18 cellular contexts compared by ENCODE assay signal in the genomic region with DNA sequence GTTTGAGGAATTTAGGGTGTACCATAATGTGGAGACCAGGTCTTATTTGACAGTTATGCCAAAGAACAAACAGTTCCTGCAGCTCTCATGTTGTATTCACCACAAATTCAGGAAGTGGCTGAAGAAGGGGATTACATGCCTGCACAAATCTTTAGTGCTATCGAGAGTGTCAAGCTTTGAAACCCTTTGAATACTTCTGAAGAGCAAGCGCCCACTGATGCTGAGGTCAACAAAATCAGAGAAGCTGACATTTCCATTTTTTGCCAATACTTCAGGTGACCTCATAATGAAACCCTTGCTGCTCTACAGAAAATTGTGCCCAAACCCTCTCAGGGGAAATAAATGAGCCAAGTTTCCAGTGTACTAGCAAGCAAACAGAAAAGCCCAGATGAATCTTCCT. TPM values are rescaled to one million over a fixed set of nuclear protein-coding genes. Genes with fewer than 3 reads are reported as not detected.
A peak's percentile ranks its signal among the peaks of the same experiment; 100 is the strongest.
DNase-seq lines count a peak whose midpoint lies in the region; ATAC-seq, FAIRE-seq and TF ChIP-seq lines count a peak whose summit lies in the region.
"Had no signal": no experiment of that assay in that cellular context is flagged by ENCODE, and none has a peak within 500 bp of the region (broad histone marks: within the 10 kb centered on the region; RNA-seq: fewer than 3 reads in every experiment).

No MANE protein-coding gene starts in this region.

- H3K36me3 Mint-ChIP-seq in activated CD4-positive, alpha-beta memory T cell treated with anti-CD3 and anti-CD28 coated beads for 36 hours = no peaks in the 10 kb centered on the region
- H3K36me3 Mint-ChIP-seq: naive thymus-derived CD4-positive, alpha-beta T cell had no signal

- H2BK5ac ChIP-seq in mesenchymal stem cell (ENCODE audit: low read depth, low read length, poor library complexity, severe bottlenecking) = no peak overlapping the region

- H3K4me1 ChIP-seq in mesenchymal stem cell (ENCODE audit: control insufficient read depth, insufficient read depth, low read depth, low read length) (no peaks in the 10 kb centered on the region), lower lobe of right lung (no peaks in the 10 kb centered on the region)
- H3K4me1 ChIP-seq: prostate gland, transverse colon had no signal

- H3K27ac Mint-ChIP-seq in activated CD4-positive, alpha-beta memory T cell treated with anti-CD3 and anti-CD28 coated beads for 36 hours = peak overlapping the region; percentile 70
- H3K27ac Mint-ChIP-seq: WTC11 had no signal

- H2AK5ac ChIP-seq in mesenchymal stem cell (ENCODE audit: low read length, severe bottlenecking) = no peak overlapping the region

- H3K27ac ChIP-seq in mesenchymal stem cell (ENCODE audit: low read length, poor library complexity, severe bottlenecking) = no peak overlapping the region
- H3K27ac ChIP-seq in lower lobe of right lung = no peak overlapping the region
- H3K27ac ChIP-seq: dorsolateral prefrontal cortex, prostate gland, transverse colon had no signal

- TF ChIP-seq CTCF in lower lobe of right lung (IDR thresholded peaks at IDR 0.05) = no peak

- H3K27me3 ChIP-seq in mesenchymal stem cell (ENCODE audit: control insufficient read depth in 1 of 2, insufficient read depth in 1 of 2, low read length in 2 of 2) = peaks cover 0 to 35% of the 10 kb centered on the region in 2 experiments
- H3K27me3 ChIP-seq in lower lobe of right lung (ENCODE audit: low read depth) = no peaks in the 10 kb centered on the region
- H3K27me3 ChIP-seq: transverse colon had no signal

- H3K4ac ChIP-seq in mesenchymal stem cell (ENCODE audit: low read depth in 1 of 2, low read length in 2 of 2) = no peak overlapping the region

- H2AFZ ChIP-seq in mesenchymal stem cell (ENCODE audit: low read depth, low read length) = no peak overlapping the region

- no peak for TF ChIP-seq POLR2A in GM12891 (IDR thresholded peaks at IDR 0.05; ENCODE audit: low read depth, low read length)

- H4K8ac ChIP-seq in mesenchymal stem cell (ENCODE audit: low read length) = no peak overlapping the region

- FAIRE-seq in GM12891 (lab: Jason Lieb, UNC) = no peak
- FAIRE-seq in RCC 7860 (lab: Jason Lieb, UNC) = no peak
- FAIRE-seq: H1 had no signal

- peaks cover 25% of the 10 kb centered on the region for H3K4me1 Mint-ChIP-seq in activated CD4-positive, alpha-beta memory T cell treated with anti-CD3 and anti-CD28 coated beads for 36 hours (ENCODE audit: low read depth)

- CTCF ChIA-PET in activated CD4-positive, alpha-beta memory T cell treated with anti-CD3 and anti-CD28 coated beads for 36 hours (lab: Charles Lee) = interaction anchor here (1.1 to 1.2 kb wide), 2 partner anchors 24 to 120 kb away, joined by 3 to 5 read pairs; no protein-coding TSS in a partner anchor

- DNase-seq in GM12891 (ENCODE audit: insufficient read length, low spot score) (no peak), mesenchymal stem cell (no peak), RCC 7860 (ENCODE audit: low spot score) (no peak), lower lobe of right lung (no peak), inferior parietal cortex (ENCODE audit: extremely low spot score) (no peak)
- DNase-seq in activated CD4-positive, alpha-beta memory T cell treated with anti-CD3 and anti-CD28 coated beads for 36 hours = peak; percentile 23
- DNase-seq: activated T-cell treated with anti-CD3 and anti-CD28 coated beads, Interleukin-2, amount 50 U/mL, for 1 hour; dorsolateral prefrontal cortex; left ventricle myocardium superior; naive thymus-derived CD4-positive, alpha-beta T cell; NCI-H1048; SK-N-SH; transverse colon had no signal

- H3K79me1 ChIP-seq in mesenchymal stem cell (replicated peaks; ENCODE audit: low read length, poor library complexity, severe bottlenecking) = no peaks in the 10 kb centered on the region

- no peaks in the 10 kb centered on the region for H3K9me3 ChIP-seq in mesenchymal stem cell (ENCODE audit: control insufficient read depth, low read length)
- H3K9me3 ChIP-seq in lower lobe of right lung = no peaks in the 10 kb centered on the region
- H3K9me3 ChIP-seq: prostate gland, SK-N-SH, transverse colon had no signal

- intact Hi-C loops in activated CD4-positive, alpha-beta memory T cell treated with anti-CD3 and anti-CD28 coated beads for 36 hours (cut with micrococcal nuclease) = loop anchor here (1.0 kb wide), 1 partner anchor 24 kb away; no protein-coding TSS in a partner anchor
- intact Hi-C loops in lower lobe of right lung (cut with DNase I) = no loop called here

- H3K18ac ChIP-seq in mesenchymal stem cell (ENCODE audit: low read depth in 1 of 2, low read length in 2 of 2) = no peak overlapping the region

- no peaks in the 10 kb centered on the region for H3K27me3 Mint-ChIP-seq in activated CD4-positive, alpha-beta memory T cell treated with anti-CD3 and anti-CD28 coated beads for 36 hours
- H3K27me3 Mint-ChIP-seq: naive thymus-derived CD4-positive, alpha-beta T cell had no signal

- H3K14ac ChIP-seq in mesenchymal stem cell (ENCODE audit: low read length in 2 of 2) = no peak overlapping the region

- H3K23ac ChIP-seq in mesenchymal stem cell (ENCODE audit: low read length in 2 of 2) = no peak overlapping the region

- no peak overlapping the region for H3K4me2 ChIP-seq in mesenchymal stem cell (ENCODE audit: low read length, poor library complexity, severe bottlenecking)
- H3K4me2 ChIP-seq: SK-N-SH had no signal

- H3K4me3 ChIP-seq in mesenchymal stem cell (ENCODE audit: insufficient read depth in 1 of 2, low read depth in 1 of 2, low read length in 2 of 2) (no peak overlapping the region), lower lobe of right lung (no peak overlapping the region)
- H3K4me3 ChIP-seq: dorsolateral prefrontal cortex, prostate gland, transverse colon had no signal

- H2BK12ac ChIP-seq in mesenchymal stem cell (ENCODE audit: low read length in 2 of 2) = no peak overlapping the region

- ATAC-seq in GM19035 (IDR thresholded peaks at IDR 0.05; ENCODE audit: unreplicated experiment) = peak; percentile 40
- ATAC-seq in HG03039 (IDR thresholded peaks at IDR 0.05; ENCODE audit: unreplicated experiment) = peak; percentile 39
- no peak for ATAC-seq in lower lobe of right lung
- ATAC-seq: left ventricle myocardium superior; naive thymus-derived CD4-positive, alpha-beta T cell; WTC11 had no signal

- H2BK15ac ChIP-seq in mesenchymal stem cell (ENCODE audit: low read depth, poor library complexity, severe bottlenecking) = no peak overlapping the region

- POLR2A ChIA-PET in activated CD4-positive, alpha-beta memory T cell treated with anti-CD3 and anti-CD28 coated beads for 36 hours (lab: Charles Lee) = no interaction called here

- H2BK120ac ChIP-seq in mesenchymal stem cell (ENCODE audit: low read depth, low read length) = no peak overlapping the region

- H4K91ac ChIP-seq in mesenchymal stem cell (ENCODE audit: low read length) = no peak overlapping the region

- H3K36me3 ChIP-seq in mesenchymal stem cell (ENCODE audit: control insufficient read depth in 1 of 2, insufficient read depth in 2 of 2, low read depth in 1 of 2, low read length in 2 of 2) (no peaks in the 10 kb centered on the region), lower lobe of right lung (no peaks in the 10 kb centered on the region)
- H3K36me3 ChIP-seq: prostate gland, transverse colon had no signal

- 62% methylated on average over 2 of the region's 2 CpGs for WGBS in mesenchymal stem cell

- no peak overlapping the region for H3K4me3 Mint-ChIP-seq in activated CD4-positive, alpha-beta memory T cell treated with anti-CD3 and anti-CD28 coated beads for 36 hours
- H3K4me3 Mint-ChIP-seq: WTC11 had no signal

- H3K9me3 Mint-ChIP-seq in activated CD4-positive, alpha-beta memory T cell treated with anti-CD3 and anti-CD28 coated beads for 36 hours = no peaks in the 10 kb centered on the region
- H3K9me3 Mint-ChIP-seq: naive thymus-derived CD4-positive, alpha-beta T cell; WTC11 had no signal

- H3K9ac ChIP-seq in mesenchymal stem cell (ENCODE audit: low read length) = no peak overlapping the region
- H3K9ac ChIP-seq: SK-N-SH had no signal

TF ChIP-seq in GM12891, 5 proteins besides CTCF, POLR2A, EP300 and RAD21:
- TF ChIP-seq PAX5 (IDR thresholded peaks at IDR 0.05; ENCODE audit: insufficient read depth, low read length, severe bottlenecking) (no peak), POU2F2 (IDR thresholded peaks at IDR 0.05; ENCODE audit: low read depth, low read length) (no peak), SPI1 (IDR thresholded peaks at IDR 0.05; ENCODE audit: low read depth, low read length) (peak; percentile 29; the same call in 1 of the 2 replicates)
TF ChIP-seq in GM12891: peak in this region for 1.

RNA-seq across cellular contexts. Expression of a gene that starts 28.4 kb away (rescaled TPM):
- not detected for polyA plus RNA-seq in GM12891 (2012; ENCODE audit: low read depth, missing spikeins)
- 1 to 10 TPM; 1.3 to 1.5 TPM for total RNA-seq in activated CD4-positive, alpha-beta memory T cell treated with anti-CD3 and anti-CD28 coated beads for 36 hours
- polyA plus RNA-seq in mesenchymal stem cell (2013, experiment 1 of 2) = 0.36 TPM
- polyA plus RNA-seq in mesenchymal stem cell (2013, experiment 2 of 2) = 0.32 TPM
- total RNA-seq in lower lobe of right lung = 1.4 TPM

Comparison
In these comparisons a context has a peak if more than half of its experiments do, and no peak if none do; other contexts are left out.
1. ATAC-seq: peak in GM19035 (single experiment) and HG03039 (single experiment); none in lower lobe of right lung (0 of 2).